8 cellular contexts compared by ENCODE assay signal in the genomic region with DNA sequence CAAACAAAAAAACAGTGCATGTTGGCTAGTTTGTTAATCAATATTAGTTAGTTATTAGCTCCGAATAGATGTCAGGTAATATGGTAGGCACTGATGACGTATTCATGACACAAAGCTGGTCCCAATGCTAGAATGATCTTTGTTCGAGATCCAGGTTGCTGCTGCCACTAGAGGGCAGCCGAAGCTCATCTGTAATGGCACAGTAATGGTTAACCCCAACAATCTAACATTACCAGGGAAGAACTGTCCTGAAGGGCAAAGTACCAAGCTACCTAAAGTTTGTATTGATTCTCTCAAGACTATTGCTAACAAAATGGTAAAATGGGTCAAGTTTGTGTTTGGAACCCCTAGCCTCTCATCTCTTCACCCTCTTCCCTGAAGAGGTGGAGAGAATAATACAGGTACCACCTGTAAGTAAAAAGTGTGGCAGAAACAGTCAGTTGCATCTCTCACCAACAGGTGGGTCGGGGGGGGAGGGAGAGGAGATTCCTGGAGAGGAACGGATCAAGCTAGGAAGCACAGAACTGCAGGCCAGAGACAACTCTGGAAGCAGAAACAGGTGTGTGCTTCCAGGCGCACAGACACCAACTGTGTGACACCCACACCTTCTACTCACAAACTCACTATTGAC. TPM values are rescaled to one million over a fixed set of nuclear protein-coding genes. Genes with fewer than 3 reads are reported as not detected.
DNase-seq lines count a peak whose midpoint lies in the region; ATAC-seq, FAIRE-seq and TF ChIP-seq lines count a peak whose summit lies in the region.
"Not testable (repeated sequence)": the region's sequence is repeated elsewhere in the genome, so short reads cannot be mapped to it uniquely, and the experiment has no call there.

No MANE protein-coding gene starts in this region.

- not testable (repeated sequence) for H3K27me3 ChIP-seq in endodermal cell (ENCODE audit: control insufficient read depth, insufficient read depth, low read length, poor library complexity, severe bottlenecking); small intestine (ENCODE audit: control insufficient read depth in 2 of 2, insufficient read depth in 2 of 2, low read length in 2 of 2)

- FAIRE-seq in small intestine (lab: Jason Lieb, UNC): not testable (repeated sequence)

- H3K36me3 ChIP-seq in endodermal cell (ENCODE audit: control insufficient read depth, insufficient read depth, low read length); small intestine (ENCODE audit: control insufficient read depth in 2 of 2, insufficient read depth in 2 of 2, low read length in 2 of 2): not testable (repeated sequence)

- not testable (repeated sequence) for H3K9me3 ChIP-seq in endodermal cell (ENCODE audit: control insufficient read depth, low read length); small intestine (ENCODE audit: control insufficient read depth, low read depth)

- not testable (repeated sequence) for H3K36me3 Mint-ChIP-seq in endodermal cell (ENCODE audit: low read depth)

- H3K4me1 ChIP-seq in endodermal cell (ENCODE audit: control insufficient read depth, insufficient read depth, low read length); small intestine (ENCODE audit: control insufficient read depth in 2 of 2, insufficient read depth in 1 of 2, low read depth in 1 of 2, low read length in 1 of 2): not testable (repeated sequence)

- H3K4me3 Mint-ChIP-seq in endodermal cell: not testable (repeated sequence)

- ATAC-seq in GM19395 (IDR thresholded peaks at IDR 0.05; ENCODE audit: unreplicated experiment) (peak; percentile 91), HG02678 (IDR thresholded peaks at IDR 0.05; ENCODE audit: unreplicated experiment) (peak; percentile 84), HG03565 (IDR thresholded peaks at IDR 0.05; ENCODE audit: unreplicated experiment) (peak; percentile 82)

- H3K9me3 Mint-ChIP-seq in endodermal cell: not testable (repeated sequence)

- not testable (repeated sequence) for H3K4me1 Mint-ChIP-seq in endodermal cell

- not testable (repeated sequence) for H3K9ac ChIP-seq in endodermal cell (ENCODE audit: extremely low read depth, low read length, poor library complexity, severe bottlenecking)

- peak; percentile 25; the same call in 1 of the 2 replicates for TF ChIP-seq CTCF in VCaP (conservative IDR thresholded peaks at IDR 0.05)
- peak; percentile 73 for TF ChIP-seq CTCF in endodermal cell (conservative IDR thresholded peaks at IDR 0.05)

- DNase-seq in EH (ENCODE audit: low read depth): peak; percentile 3
- peak; percentile 75 for DNase-seq in endodermal cell
- peak; percentile 16 for DNase-seq in left kidney (ENCODE audit: low read depth, low spot score)
- peak; percentile 2 for DNase-seq in small intestine

- H3K4me3 ChIP-seq in endodermal cell (ENCODE audit: low read length); small intestine (ENCODE audit: low read depth in 1 of 2, low read length in 2 of 2): not testable (repeated sequence)

- not testable (repeated sequence) for H3K27ac Mint-ChIP-seq in endodermal cell

- not testable (repeated sequence) for H3K27ac ChIP-seq in VCaP; endodermal cell (ENCODE audit: low read depth, low read length); small intestine (ENCODE audit: low read depth in 1 of 2, low read length in 1 of 2)

- WGBS in endodermal cell (ENCODE audit: insufficient coverage in 1 of 2, insufficient read length in 1 of 2), 2 experiments: 0 to 47% methylated on average over 1 to 3 of the region's 7 CpGs
- 17 to 28% (median 26%) methylated on average over 4 to 6 of the region's 7 CpGs for WGBS in small intestine, 3 donors

- H3K27me3 Mint-ChIP-seq in endodermal cell (ENCODE audit: insufficient read depth): not testable (repeated sequence)

RNA-seq across cellular contexts. Expression of gene POMZP3, which starts 10.1 kb away (rescaled TPM):
- 10 to 100 TPM in 1 of 2 donors, 1 to 10 TPM in 1; 8.2 to 13.3 TPM for total RNA-seq in endodermal cell
- polyA plus RNA-seq in endodermal cell (2013, experiment 1 of 2): 12.5 TPM
- 12.5 TPM for polyA plus RNA-seq in endodermal cell (2013, experiment 2 of 2)
- polyA plus RNA-seq in small intestine: 10 to 100 TPM in 2 of 3 donors, 1 to 10 TPM in 1; 8.9 to 14.5 (median 13.9) TPM

Comparison
In these comparisons a context has a peak if more than half of its experiments do, and no peak if none do; other contexts are left out.
1. DNase-seq: peak in every context shown above with its lines; median percentile 75 in endodermal cell; 16 in left kidney; 3 in EH; 2 in small intestine.